In genomic region chr4:168509786-168510185, GRCh38 we compare ENCODE assay signal across 1 cellular context.
TF ChIP-seq lines count a peak whose summit lies in the region.

No MANE protein-coding gene starts in this region.

TF ChIP-seq in GM23338, 12 proteins besides CTCF, POLR2A, EP300 and RAD21 (continued from another document):
- TF ChIP-seq REST (IDR thresholded peaks at IDR 0.05; ENCODE audit: unreplicated experiment) (no peak), ZNF114 (CRISPR knock-in tag; IDR thresholded peaks at IDR 0.05) (no peak), EZH2 (IDR thresholded peaks at IDR 0.05; ENCODE audit: low read depth, unreplicated experiment) (no peak), STAT1 (IDR thresholded peaks at IDR 0.05; ENCODE audit: unreplicated experiment) (no peak), ZNF462 (CRISPR knock-in tag; IDR thresholded peaks at IDR 0.05) (no peak), NANOG (IDR thresholded peaks at IDR 0.05; ENCODE audit: borderline replicate concordance) (no peak)
